8 cellular contexts compared by ENCODE assay signal in genomic region chr7:100369105-100369504, GRCh38. TPM values are rescaled to one million over a fixed set of nuclear protein-coding genes. Genes with fewer than 3 reads are reported as not detected.
A peak's percentile ranks its signal among the peaks of the same experiment; 100 is the strongest.
DNase-seq lines count a peak whose midpoint lies in the region; ATAC-seq, FAIRE-seq and TF ChIP-seq lines count a peak whose summit lies in the region.

No MANE protein-coding gene starts in this region.

- TF ChIP-seq POLR2A in GM12892 (IDR thresholded peaks at IDR 0.05; ENCODE audit: low read depth, low read length), result peak; percentile 59

- peak overlapping the region; percentile 75 for H3K27ac ChIP-seq in cingulate gyrus (ENCODE audit: low read depth, low read length)

- TF ChIP-seq EP300 in Ishikawa (IDR thresholded peaks at IDR 0.05; ENCODE audit: borderline replicate concordance), result no peak

- peak; percentile 45 for DNase-seq in GM12892 (ENCODE audit: insufficient read length)
- peak; percentile 80 for DNase-seq in pons (ENCODE audit: low spot score)
- DNase-seq in NCI-H1048 (lab: John Stamatoyannopoulos, UW), result no peak
- no peak for DNase-seq in retina
- DNase-seq in NCI-H774 (lab: John Stamatoyannopoulos, UW), result no peak

- FAIRE-seq in GM12892 (lab: Jason Lieb, UNC), result peak; percentile 93

- no peak for TF ChIP-seq RAD21 in Ishikawa (IDR thresholded peaks at IDR 0.05; ENCODE audit: low read depth)

- ATAC-seq in GM21529 (IDR thresholded peaks at IDR 0.05; ENCODE audit: unreplicated experiment), result peak; percentile 65

TF ChIP-seq in Ishikawa, 13 proteins besides CTCF, POLR2A, EP300 and RAD21:
- no peak for TF ChIP-seq EGR1 (IDR thresholded peaks at IDR 0.05)
- TF ChIP-seq, protein P1, sequence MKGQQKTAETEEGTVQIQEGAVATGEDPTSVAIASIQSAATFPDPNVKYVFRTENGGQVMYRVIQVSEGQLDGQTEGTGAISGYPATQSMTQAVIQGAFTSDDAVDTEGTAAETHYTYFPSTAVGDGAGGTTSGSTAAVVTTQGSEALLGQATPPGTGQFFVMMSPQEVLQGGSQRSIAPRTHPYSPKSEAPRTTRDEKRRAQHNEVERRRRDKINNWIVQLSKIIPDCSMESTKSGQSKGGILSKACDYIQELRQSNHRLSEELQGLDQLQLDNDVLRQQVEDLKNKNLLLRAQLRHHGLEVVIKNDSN (IDR thresholded peaks at IDR 0.05), result 0 out of 2 replicates have a peak, but pooled peaks have one; percentile 23

RNA-seq across cellular contexts. Expression of gene PILRA, which starts 4.2 kb away (rescaled TPM):
- polyA plus RNA-seq in GM12892 (2012; ENCODE audit: missing spikeins), result 3.9 TPM

RNA-seq across cellular contexts. Expression of gene PILRB, which starts 11.2 kb away (rescaled TPM):
- polyA plus RNA-seq in GM12892 (2012; ENCODE audit: missing spikeins), result 20.5 TPM

RNA-seq across cellular contexts. Expression of gene ZCWPW1, which starts 59.4 kb away (rescaled TPM):
- polyA plus RNA-seq in GM12892 (2012; ENCODE audit: missing spikeins), result 4.3 TPM

Comparison
In these comparisons a context has a peak if more than half of its experiments do, and no peak if none do; other contexts are left out.
1. DNase-seq: peak in GM12892 (single experiment) and pons (single experiment); none in NCI-H1048 (single experiment), retina (single experiment) and NCI-H774 (single experiment).